ENCODE assay signal across 13 cellular contexts in the genomic region with DNA sequence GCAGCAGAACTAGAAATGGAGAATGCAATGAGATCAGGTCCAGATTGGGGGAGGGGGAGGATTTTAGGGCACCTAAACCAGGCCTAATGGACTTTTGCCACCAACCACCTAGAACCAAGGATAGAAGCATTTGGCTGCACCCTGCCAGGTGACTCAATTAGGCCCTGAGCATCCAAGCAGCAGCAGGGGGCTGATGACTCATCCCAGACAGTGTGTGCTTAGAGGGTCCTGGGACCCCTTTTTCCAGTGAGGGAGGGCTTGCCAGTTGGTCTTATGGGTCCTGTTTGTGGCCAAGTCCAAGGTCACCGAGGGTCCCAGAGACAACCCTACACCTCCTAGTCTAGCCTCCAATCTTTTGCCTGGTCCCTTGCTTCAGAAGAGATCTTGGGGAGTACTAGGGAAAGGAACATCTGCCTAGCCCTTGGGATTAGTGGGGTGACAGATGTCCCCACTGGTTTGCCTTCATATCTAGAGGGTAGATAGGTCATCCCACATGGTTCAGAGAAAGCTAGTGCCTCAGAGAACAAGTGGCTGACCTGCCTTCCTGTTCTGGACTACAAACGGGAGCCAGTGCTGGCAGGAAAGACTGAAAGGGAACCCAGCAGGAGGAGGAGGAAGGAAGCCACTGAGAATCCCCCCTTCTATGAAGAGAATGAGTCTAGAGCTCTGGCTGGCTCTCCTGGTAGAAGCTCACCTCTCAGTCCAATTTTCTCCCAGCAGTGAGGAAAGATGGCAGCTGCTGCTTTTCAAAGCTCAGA. TPM values are rescaled to one million over a fixed set of nuclear protein-coding genes. Genes with fewer than 3 reads are reported as not detected.
DNase-seq lines count a peak whose midpoint lies in the region; ATAC-seq and TF ChIP-seq lines count a peak whose summit lies in the region.
"Had no signal": no experiment of that assay in that cellular context is flagged by ENCODE, and none has a peak within 500 bp of the region (broad histone marks: within the 10 kb centered on the region; RNA-seq: fewer than 3 reads in every experiment).

No MANE protein-coding gene starts in this region.

- H3K27ac ChIP-seq in BLaER1: peak overlapping the region; percentile 90
- 0 out of 2 replicates have a peak overlapping the region, but pooled peaks have one; percentile 6 for H3K27ac ChIP-seq in Panc1 (ENCODE audit: low read length)
- peak overlapping the region in 1 of 4 donors; percentile 12 for H3K27ac ChIP-seq in upper lobe of left lung
- H3K27ac ChIP-seq in heart left ventricle: peak overlapping the region in 1 of 12 donors; percentile 67
- H3K27ac ChIP-seq: upper lobe of right lung had no signal

- H3K9me3 ChIP-seq in BLaER1: no peaks in the 10 kb centered on the region
- H3K9me3 ChIP-seq in Panc1 (ENCODE audit: control insufficient read depth, insufficient read depth, low read depth, low read length): no peaks in the 10 kb centered on the region
- no peaks in the 10 kb centered on the region for H3K9me3 ChIP-seq in upper lobe of left lung
- H3K9me3 ChIP-seq in heart left ventricle: no peaks in the 10 kb centered on the region
- H3K9me3 ChIP-seq: upper lobe of right lung had no signal

- peaks cover 12% of the 10 kb centered on the region; the same call in 1 of the 2 replicates for H3K36me3 ChIP-seq in BLaER1
- H3K36me3 ChIP-seq in Panc1 (ENCODE audit: control insufficient read depth, insufficient read depth, low read length): no peaks in the 10 kb centered on the region
- peaks cover 0 to 4% (median 0%) of the 10 kb centered on the region in 4 donors for H3K36me3 ChIP-seq in upper lobe of left lung
- H3K36me3 ChIP-seq in heart left ventricle: peaks cover 0 to 5% (median 0%) of the 10 kb centered on the region in 9 donors
- H3K36me3 ChIP-seq: upper lobe of right lung had no signal

- WGBS in upper lobe of left lung, 2 donors: 45 to 61% methylated on average over 2 of the region's 2 CpGs
- WGBS in heart left ventricle, 4 donors: 44 to 63% (median 61%) methylated on average over 2 of the region's 2 CpGs

- CTCF ChIA-PET in Panc1 (lab: Charles Lee): no interaction called here

- POLR2A ChIA-PET in Panc1 (lab: Charles Lee): no interaction called here

- TF ChIP-seq POLR2A in upper lobe of left lung (IDR thresholded peaks at IDR 0.05) (no peak), heart left ventricle (IDR thresholded peaks at IDR 0.05) (no peak)

- no peaks in the 10 kb centered on the region for H3K27me3 ChIP-seq in BLaER1
- H3K27me3 ChIP-seq in Panc1 (ENCODE audit: control insufficient read depth, insufficient read depth, low read length): no peaks in the 10 kb centered on the region
- no peaks in the 10 kb centered on the region for H3K27me3 ChIP-seq in upper lobe of left lung
- H3K27me3 ChIP-seq in heart left ventricle: no peaks in the 10 kb centered on the region
- H3K27me3 ChIP-seq: upper lobe of right lung had no signal

- intact Hi-C loops in Panc1 (cut with micrococcal nuclease; ENCODE audit: unreplicated experiment) (no loop called here), heart left ventricle (cut with DNase I) (loop anchor here in 3 of 10 donors (5.0 to 10.0 kb wide), 4 partner anchors 40 to 202 kb away; a partner anchor contains a TSS)

- DNase-seq in D341Med (ENCODE audit: low spot score) (peak; percentile 34), Panc1 (ENCODE audit: low read depth, low spot score) (no peak), hepatic stellate cell (ENCODE audit: low spot score) (peak; percentile 3), upper lobe of left lung (no peak), NCI-H187 treated with DMSO at 0.1 percent for 48 hours (lab: John Stamatoyannopoulos, UW) (no peak), A172 (ENCODE audit: low spot score) (no peak), heart left ventricle (no peak)
- DNase-seq: activated CD4-positive, CD25-positive, alpha-beta regulatory T cell treated with anti-CD3 and anti-CD28 coated beads, Interleukin-2, amount 50 U/mL, for 72 hours; PC-3; upper lobe of right lung had no signal

- H4K20me1 ChIP-seq in BLaER1: peaks cover 8% of the 10 kb centered on the region; the same call in 1 of the 2 replicates

- no peak overlapping the region; the same call in 1 of the 2 replicates for H3K4me3 ChIP-seq in BLaER1
- H3K4me3 ChIP-seq in Panc1 (ENCODE audit: low read depth in 2 of 2, low read length in 2 of 2): no peak overlapping the region
- H3K4me3 ChIP-seq in upper lobe of left lung: no peak overlapping the region
- H3K4me3 ChIP-seq in heart left ventricle: peak overlapping the region in 1 of 12 donors; percentile 100

- H3K9ac ChIP-seq in BLaER1: peak overlapping the region; percentile 88; the same call in 1 of the 2 replicates

- no peak for TF ChIP-seq CTCF in Panc1 (IDR thresholded peaks at IDR 0.05)
- no peak for TF ChIP-seq CTCF in upper lobe of left lung (IDR thresholded peaks at IDR 0.05)
- no peak for TF ChIP-seq CTCF in heart left ventricle (IDR thresholded peaks at IDR 0.05)

- H3K4me2 ChIP-seq in BLaER1: peak overlapping the region; percentile 83

- H3K4me1 ChIP-seq in BLaER1 (peaks cover 62% of the 10 kb centered on the region), Panc1 (ENCODE audit: control insufficient read depth, insufficient read depth, low read length) (peaks cover 15% of the 10 kb centered on the region), upper lobe of left lung (peaks cover 20 to 45% (median 27%) of the 10 kb centered on the region in 4 donors), heart left ventricle (peaks cover 0 to 37% (median 20%) of the 10 kb centered on the region in 12 donors)

- no TSS peak for BruUV-seq in Panc1 (replicated peaks; lab: Mats Ljungman, UMichigan)

- ATAC-seq in Panc1 (no peak), upper lobe of left lung (ENCODE audit: low FRiP score in 2 of 2) (no peak), heart left ventricle (no peak)
- ATAC-seq: PC-3, upper lobe of right lung had no signal

- TF ChIP-seq EP300 in upper lobe of left lung (IDR thresholded peaks at IDR 0.05): no peak

- in situ Hi-C loops in Panc1 (cut with HindIII; ENCODE audit: low pct_unique_long_range_greater_than_20kb, low sequenced_read_pairs): no loop called here

RNA-seq across cellular contexts. Expression of a gene that starts 1.6 kb away (rescaled TPM):
- total RNA-seq in Panc1 (2021; ENCODE audit: unreplicated experiment) (12.0 TPM), upper lobe of left lung (10 to 100 TPM in 4 of 6 donors, 1 to 10 TPM in 2; 6.4 to 28.3 (median 12.8) TPM), heart left ventricle (10 to 100 TPM; 11.3 to 24.8 (median 12.0) TPM)
- polyA plus RNA-seq in Panc1 (2012; ENCODE audit: insufficient read length): 18.5 TPM
- 3.3 and 5.5 TPM in 2 replicates for total RNA-seq in A172 (2014; rRNA removed; shearing (Covaris generic))
- 10 to 100 TPM; 14.8 to 23.8 TPM for polyA plus RNA-seq in heart left ventricle

RNA-seq across cellular contexts. Expression of a gene that starts 40.7 kb away (rescaled TPM):
- total RNA-seq in Panc1 (2021; ENCODE audit: unreplicated experiment): 0.10 TPM
- not detected for polyA plus RNA-seq in Panc1 (2012; ENCODE audit: insufficient read length)
- total RNA-seq in upper lobe of left lung: 1 to 10 TPM; 2.0 to 5.2 (median 3.4) TPM
- not detected in 2 replicates for total RNA-seq in A172 (2014; rRNA removed; shearing (Covaris generic))
- total RNA-seq in heart left ventricle: 1 to 10 TPM in 1 of 9 donors, under 1 TPM in 6, not detected in 2; 0.09 to 3.2 (median 0.28) TPM
- polyA plus RNA-seq in heart left ventricle: under 1 TPM; 0.07 to 0.15 TPM
- total RNA-seq: fibroblast of lung, PC-3, progenitor cell of endocrine pancreas had no signal
- polyA plus RNA-seq: fibroblast of lung had no signal

RNA-seq across cellular contexts. Expression of a gene that starts 42.6 kb away (rescaled TPM):
- total RNA-seq in Panc1 (2021; ENCODE audit: unreplicated experiment) (666 TPM), upper lobe of left lung (100 to 1,000 TPM; 162 to 223 (median 175) TPM), heart left ventricle (100 to 1,000 TPM; 118 to 236 (median 192) TPM)
- polyA plus RNA-seq in Panc1 (2012; ENCODE audit: insufficient read length): 250 TPM
- 360 and 467 TPM in 2 replicates for total RNA-seq in A172 (2014; rRNA removed; shearing (Covaris generic))
- polyA plus RNA-seq in heart left ventricle: 100 to 1,000 TPM in 1 of 2 donors, 10 to 100 TPM in 1; 30.7 to 136 TPM

Comparison
In these comparisons a context has a peak if more than half of its experiments do, and no peak if none do; other contexts are left out.
1. DNase-seq: peak in D341Med (single experiment) and hepatic stellate cell (single experiment); none in Panc1 (single experiment), upper lobe of left lung (0 of 2), NCI-H187 treated with DMSO at 0.1 percent for 48 hours (single experiment), A172 (single experiment) and heart left ventricle (0 of 5).